ENCODE assay signal across 5 cellular contexts in genomic region chrX:69286546-69286906, GRCh38.
"Had no signal": no experiment of that assay in that cellular context is flagged by ENCODE, and none has a peak within 500 bp of the region (broad histone marks: within the 10 kb centered on the region; RNA-seq: fewer than 3 reads in every experiment).

No MANE protein-coding gene starts in this region.

- H3K4me1 ChIP-seq: colonic mucosa had no signal

- H3K9me3 ChIP-seq: adrenal gland, colonic mucosa, left lung, ovary, transverse colon had no signal

- H3K36me3 ChIP-seq: adrenal gland, colonic mucosa, left lung, ovary, transverse colon had no signal

- H3K27me3 ChIP-seq: colonic mucosa, left lung, ovary, transverse colon had no signal

- H3K27ac ChIP-seq: colonic mucosa, left lung had no signal
